14 cellular contexts compared by ENCODE assay signal in genomic region chr5:8188874-8189588, GRCh38.
DNase-seq lines count a peak whose midpoint lies in the region; ATAC-seq and TF ChIP-seq lines count a peak whose summit lies in the region.
"Had no signal": no experiment of that assay in that cellular context is flagged by ENCODE, and none has a peak within 500 bp of the region (broad histone marks: within the 10 kb centered on the region; RNA-seq: fewer than 3 reads in every experiment).

No MANE protein-coding gene starts in this region.

- H3K36me3 ChIP-seq in BE2C, result no peaks in the 10 kb centered on the region

- no peaks in the 10 kb centered on the region for H3K27me3 ChIP-seq in BE2C

- ATAC-seq in GM18858 (IDR thresholded peaks at IDR 0.05; ENCODE audit: unreplicated experiment) (no peak), HG02642 (IDR thresholded peaks at IDR 0.05; ENCODE audit: poor library complexity, unreplicated experiment) (no peak)
- ATAC-seq: activated CD4-positive, CD25-positive, alpha-beta regulatory T cell treated with anti-CD3 and anti-CD28 coated beads, Interleukin-2, amount 50 U/mL, for 24 hours; naive thymus-derived CD8-positive, alpha-beta T cell had no signal

- peak; percentile 99 for DNase-seq in DMS153 (lab: John Stamatoyannopoulos, UW)
- DNase-seq in MV-4-11 (lab: John Stamatoyannopoulos, UW), result peak; percentile 57
- peak; percentile 97 for DNase-seq in NCI-H748 (lab: John Stamatoyannopoulos, UW; ENCODE audit: unreplicated experiment)
- DNase-seq in kidney tubule cell (ENCODE audit: low spot score), result peak; percentile 32
- DNase-seq in BE2C, result no peak
- no peak for DNase-seq in KBM-7
- DNase-seq: activated CD8-positive, alpha-beta memory T cell treated with anti-CD3 and anti-CD28 coated beads, Interleukin-2, amount 50 U/mL, for 4 hours; activated naive CD4-positive, alpha-beta T cell; HCEC 1CT; naive thymus-derived CD8-positive, alpha-beta T cell; NCI-H1105 treated with DMSO at 0.1 percent for 48 hours had no signal

- H3K9me3 ChIP-seq in BE2C, result no peaks in the 10 kb centered on the region

- TF ChIP-seq CTCF in BE2C (IDR thresholded peaks at IDR 0.05; ENCODE audit: low read depth, low read length), result no peak

- H3K4me3 ChIP-seq in BE2C (ENCODE audit: low read depth, low read length), result no peak overlapping the region

- no peaks in the 10 kb centered on the region for H3K4me1 ChIP-seq in BE2C

- in situ Hi-C loops in KBM-7 (cut with MboI; ENCODE audit: low pct_unique_long_range_greater_than_20kb, low sequenced_read_pairs), result no loop called here

Comparison
In these comparisons a context has a peak if more than half of its experiments do, and no peak if none do; other contexts are left out.
1. DNase-seq: peak in DMS153 (single experiment), MV-4-11 (single experiment), NCI-H748 (single experiment) and kidney tubule cell (single experiment); none in BE2C (single experiment) and KBM-7 (single experiment).